ENCODE assay signal across 1 cellular context in the genomic region with DNA sequence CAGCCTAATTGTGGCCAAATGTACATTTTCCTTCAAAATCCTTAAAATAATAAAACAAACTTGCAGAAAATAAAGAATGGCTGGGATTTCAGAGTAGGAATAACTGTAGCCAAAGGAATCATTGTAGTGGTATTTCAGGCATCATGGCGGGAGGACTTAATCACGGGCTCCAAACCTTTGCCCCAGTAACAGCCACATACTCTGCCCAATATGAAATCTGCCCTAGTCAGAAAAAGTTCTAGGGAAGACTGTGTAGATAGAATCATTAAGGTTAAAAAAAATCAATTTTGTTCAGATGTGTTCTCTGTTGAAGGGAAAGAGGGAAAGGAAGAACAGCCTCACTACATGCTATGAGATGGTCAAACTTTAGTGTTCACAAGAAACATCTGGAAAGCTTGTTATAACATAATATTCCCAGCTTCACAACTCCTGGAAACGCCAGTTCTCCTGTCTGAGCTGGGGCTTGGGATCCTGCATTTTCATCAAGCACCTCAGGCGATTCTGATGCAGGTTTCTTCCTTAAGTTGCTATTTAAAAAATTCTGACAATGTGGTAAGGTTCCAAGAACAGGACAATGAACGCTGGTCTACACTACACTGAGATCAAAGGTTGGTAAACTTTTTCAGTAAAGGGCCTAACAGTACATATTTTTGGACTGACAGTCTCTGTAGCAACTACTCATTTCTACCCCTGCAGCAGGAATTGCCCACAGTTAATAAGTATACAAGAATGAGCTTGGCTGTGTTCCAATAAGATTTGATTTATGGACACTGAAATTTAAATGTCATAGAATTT.
TF ChIP-seq lines count a peak whose summit lies in the region.

No MANE protein-coding gene starts in this region.

TF ChIP-seq in WTC11, 78 proteins besides CTCF, POLR2A, EP300 and RAD21 (continued from another document):
- TF ChIP-seq ERG (CRISPR knock-in tag; IDR thresholded peaks at IDR 0.05): no peak
- TF ChIP-seq FOXP1 (CRISPR knock-in tag; IDR thresholded peaks at IDR 0.05; ENCODE audit: borderline replicate concordance): no peak
- no peak for TF ChIP-seq ZNF263 (CRISPR knock-in tag; IDR thresholded peaks at IDR 0.05; ENCODE audit: low read depth)
- no peak for TF ChIP-seq RORB (CRISPR knock-in tag; IDR thresholded peaks at IDR 0.05)
- TF ChIP-seq ZNF425 (CRISPR knock-in tag; conservative IDR thresholded peaks at IDR 0.05): no peak
- no peak for TF ChIP-seq NFYB (CRISPR knock-in tag; conservative IDR thresholded peaks at IDR 0.05; ENCODE audit: low read depth)
- TF ChIP-seq, protein P1, sequence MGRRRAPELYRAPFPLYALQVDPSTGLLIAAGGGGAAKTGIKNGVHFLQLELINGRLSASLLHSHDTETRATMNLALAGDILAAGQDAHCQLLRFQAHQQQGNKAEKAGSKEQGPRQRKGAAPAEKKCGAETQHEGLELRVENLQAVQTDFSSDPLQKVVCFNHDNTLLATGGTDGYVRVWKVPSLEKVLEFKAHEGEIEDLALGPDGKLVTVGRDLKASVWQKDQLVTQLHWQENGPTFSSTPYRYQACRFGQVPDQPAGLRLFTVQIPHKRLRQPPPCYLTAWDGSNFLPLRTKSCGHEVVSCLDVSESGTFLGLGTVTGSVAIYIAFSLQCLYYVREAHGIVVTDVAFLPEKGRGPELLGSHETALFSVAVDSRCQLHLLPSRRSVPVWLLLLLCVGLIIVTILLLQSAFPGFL (CRISPR knock-in tag; IDR thresholded peaks at IDR 0.05; ENCODE audit: borderline replicate concordance): no peak
- TF ChIP-seq CREB1 (CRISPR knock-in tag; IDR thresholded peaks at IDR 0.05): no peak
- no peak for TF ChIP-seq ZBTB21 (CRISPR knock-in tag; IDR thresholded peaks at IDR 0.05; ENCODE audit: borderline replicate concordance)
- TF ChIP-seq MXD4 (CRISPR knock-in tag; IDR thresholded peaks at IDR 0.05; ENCODE audit: borderline replicate concordance): no peak
- TF ChIP-seq ZNF423 (CRISPR knock-in tag; IDR thresholded peaks at IDR 0.05): no peak
- TF ChIP-seq TCF7 (CRISPR knock-in tag; IDR thresholded peaks at IDR 0.05; ENCODE audit: low read depth): no peak
- TF ChIP-seq TP53 (CRISPR knock-in tag; IDR thresholded peaks at IDR 0.05): no peak
- TF ChIP-seq, protein P2, sequence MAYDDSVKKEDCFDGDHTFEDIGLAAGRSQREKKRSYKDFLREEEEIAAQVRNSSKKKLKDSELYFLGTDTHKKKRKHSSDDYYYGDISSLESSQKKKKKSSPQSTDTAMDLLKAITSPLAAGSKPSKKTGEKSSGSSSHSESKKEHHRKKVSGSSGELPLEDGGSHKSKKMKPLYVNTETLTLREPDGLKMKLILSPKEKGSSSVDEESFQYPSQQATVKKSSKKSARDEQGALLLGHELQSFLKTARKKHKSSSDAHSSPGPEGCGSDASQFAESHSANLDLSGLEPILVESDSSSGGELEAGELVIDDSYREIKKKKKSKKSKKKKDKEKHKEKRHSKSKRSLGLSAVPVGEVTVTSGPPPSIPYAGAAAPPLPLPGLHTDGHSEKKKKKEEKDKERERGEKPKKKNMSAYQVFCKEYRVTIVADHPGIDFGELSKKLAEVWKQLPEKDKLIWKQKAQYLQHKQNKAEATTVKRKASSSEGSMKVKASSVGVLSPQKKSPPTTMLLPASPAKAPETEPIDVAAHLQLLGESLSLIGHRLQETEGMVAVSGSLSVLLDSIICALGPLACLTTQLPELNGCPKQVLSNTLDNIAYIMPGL (CRISPR knock-in tag; IDR thresholded peaks at IDR 0.05): no peak
- no peak for TF ChIP-seq ZSCAN18 (CRISPR knock-in tag; IDR thresholded peaks at IDR 0.05)
TF ChIP-seq in WTC11: peak in this region for 0.
